25 cellular contexts compared by ENCODE assay signal in genomic region chr12:128549621-128550020, GRCh38.
A peak's percentile ranks its signal among the peaks of the same experiment; 100 is the strongest.
DNase-seq lines count a peak whose midpoint lies in the region; ATAC-seq and TF ChIP-seq lines count a peak whose summit lies in the region.
"Had no signal": no experiment of that assay in that cellular context is flagged by ENCODE, and none has a peak within 500 bp of the region (broad histone marks: within the 10 kb centered on the region; RNA-seq: fewer than 3 reads in every experiment).

No MANE protein-coding gene starts in this region.

- H3K9me3 ChIP-seq in OCI-LY7 (ENCODE audit: low read length) (no peaks in the 10 kb centered on the region), neural progenitor cell (ENCODE audit: low read depth) (no peaks in the 10 kb centered on the region), thyroid gland (no peaks in the 10 kb centered on the region), body of pancreas (no peaks in the 10 kb centered on the region)
- H3K9me3 ChIP-seq: A549; BLaER1 treated with 17β-estradiol and CSF1 and Interleukin-3, amounts not matched to agents 10 nM and 100 nM had no signal

- no TSS peak for BruUV-seq in OCI-LY7 (replicated peaks; lab: Mats Ljungman, UMichigan)

- peak overlapping the region; percentile 53 for H3K27ac Mint-ChIP-seq in neural progenitor cell
- H3K27ac Mint-ChIP-seq: CD4-positive, alpha-beta T cell; T-helper 2 cell treated with Interferon-gamma antibody and Interleukin-4, amounts not matched to agents 5 μg/mL and 100 μg/mL, for 36 hours had no signal

- H3K27me3 Mint-ChIP-seq in neural progenitor cell (ENCODE audit: insufficient read depth, low read depth) = peaks cover 8% of the 10 kb centered on the region

- H3K36me3 Mint-ChIP-seq in neural progenitor cell = peaks cover 22% of the 10 kb centered on the region

- H3K27ac ChIP-seq in OCI-LY7 (ENCODE audit: low read depth, low read length, poor library complexity, severe bottlenecking) (peak overlapping the region; percentile 38), neural progenitor cell (no peak overlapping the region), thyroid gland (no peak overlapping the region), body of pancreas (no peak overlapping the region), foreskin keratinocyte (no peak overlapping the region)
- H3K27ac ChIP-seq: A549; BLaER1 treated with 17β-estradiol and CSF1 and Interleukin-3, amounts not matched to agents 10 nM and 100 nM had no signal

- H3K4me3 ChIP-seq in OCI-LY7 (ENCODE audit: low read depth, low read length, poor library complexity, severe bottlenecking) (peak overlapping the region; percentile 3), neural progenitor cell (no peak overlapping the region), thyroid gland (replicated peaks in 1 of 3) (no peak overlapping the region), body of pancreas (no peak overlapping the region)
- H3K4me3 ChIP-seq: A549; BLaER1 treated with 17β-estradiol and CSF1 and Interleukin-3, amounts not matched to agents 10 nM and 100 nM had no signal

- no peaks in the 10 kb centered on the region for H3K79me2 ChIP-seq in OCI-LY7 (ENCODE audit: insufficient read depth, low read depth, low read length)
- no peaks in the 10 kb centered on the region for H3K79me2 ChIP-seq in neural progenitor cell (ENCODE audit: low read depth)

- H3K9me2 ChIP-seq in OCI-LY7 (ENCODE audit: insufficient read depth, low read length) = no peaks in the 10 kb centered on the region

- intact Hi-C loops in OCI-LY7 (cut with micrococcal nuclease; ENCODE audit: unreplicated experiment) = no loop called here
- intact Hi-C loops in thyroid gland (cut with DNase I) = no loop called here
- intact Hi-C loops in body of pancreas (cut with DNase I) = no loop called here

- no peaks in the 10 kb centered on the region for H3K9me3 Mint-ChIP-seq in neural progenitor cell
- H3K9me3 Mint-ChIP-seq: T-helper 2 cell treated with Interferon-gamma antibody and Interleukin-4, amounts not matched to agents 5 μg/mL and 100 μg/mL, for 36 hours had no signal

- peak overlapping the region; percentile 11 for H3K4me3 Mint-ChIP-seq in neural progenitor cell
- H3K4me3 Mint-ChIP-seq: CD4-positive, alpha-beta T cell; T-helper 2 cell treated with Interferon-gamma antibody and Interleukin-4, amounts not matched to agents 5 μg/mL and 100 μg/mL, for 36 hours had no signal

- ATAC-seq in body of pancreas (no peak), foreskin keratinocyte (no peak)
- ATAC-seq: A549 had no signal

- CTCF ChIA-PET in OCI-LY7 (lab: Charles Lee; ENCODE audit: unreplicated experiment) = no interaction called here

- WGBS in thyroid gland, 2 donors = 51 to 68% methylated on average over 10 of the region's 10 CpGs
- WGBS in body of pancreas, 2 donors = 57 to 70% methylated on average over 10 of the region's 10 CpGs

- H3K27me3 ChIP-seq in neural progenitor cell (peaks cover 29% of the 10 kb centered on the region), thyroid gland (no peaks in the 10 kb centered on the region), body of pancreas (no peaks in the 10 kb centered on the region), foreskin keratinocyte (no peaks in the 10 kb centered on the region)
- H3K27me3 ChIP-seq: BLaER1 treated with 17β-estradiol and CSF1 and Interleukin-3, amounts not matched to agents 10 nM and 100 nM had no signal

- H4K20me1 ChIP-seq in OCI-LY7 (ENCODE audit: insufficient read depth, low read length) = no peaks in the 10 kb centered on the region
- H4K20me1 ChIP-seq in neural progenitor cell (ENCODE audit: low read depth) = peaks cover 3% of the 10 kb centered on the region
- H4K20me1 ChIP-seq: BLaER1 treated with 17β-estradiol and CSF1 and Interleukin-3, amounts not matched to agents 10 nM and 100 nM had no signal

- H3F3A ChIP-seq in neural progenitor cell (ENCODE audit: low read depth) = no peaks in the 10 kb centered on the region

- POLR2A ChIA-PET in OCI-LY7 (lab: Charles Lee) = interaction anchor here (1.5 kb wide), 1 partner anchor 239 kb away, joined by 3 read pairs; no protein-coding TSS in a partner anchor

- H3K36me3 ChIP-seq in OCI-LY7 (ENCODE audit: insufficient read depth, low read length) (no peaks in the 10 kb centered on the region), neural progenitor cell (no peaks in the 10 kb centered on the region), thyroid gland (no peaks in the 10 kb centered on the region), body of pancreas (replicated peaks in 1 of 2; ENCODE audit: insufficient read depth in 1 of 2, low read depth in 2 of 2) (no peaks in the 10 kb centered on the region)
- H3K36me3 ChIP-seq: BLaER1 treated with 17β-estradiol and CSF1 and Interleukin-3, amounts not matched to agents 10 nM and 100 nM had no signal

- H2AFZ ChIP-seq in OCI-LY7 (ENCODE audit: low read length) (peak overlapping the region; percentile 20; the same call in 1 of the 2 replicates), neural progenitor cell (replicated peaks) (no peak overlapping the region)

- H3K9ac ChIP-seq in neural progenitor cell = no peak overlapping the region
- H3K9ac ChIP-seq: BLaER1 treated with 17β-estradiol and CSF1 and Interleukin-3, amounts not matched to agents 10 nM and 100 nM had no signal

- H3K4me2 ChIP-seq in OCI-LY7 (ENCODE audit: low read length) (peak overlapping the region; percentile 74), neural progenitor cell (no peak overlapping the region)
- H3K4me2 ChIP-seq: A549; BLaER1 treated with 17β-estradiol and CSF1 and Interleukin-3, amounts not matched to agents 10 nM and 100 nM had no signal

- TF ChIP-seq CTCF in OCI-LY7 (conservative IDR thresholded peaks at IDR 0.05; ENCODE audit: low read length) (no peak), neural progenitor cell (IDR thresholded peaks at IDR 0.05) (no peak), thyroid gland (IDR thresholded peaks at IDR 0.05) (no peak), body of pancreas (IDR thresholded peaks at IDR 0.05) (no peak), foreskin keratinocyte (conservative IDR thresholded peaks at IDR 0.05) (no peak)

- DNase-seq in DMS79 treated with DMSO at 0.1 percent for 48 hours (lab: John Stamatoyannopoulos, UW) (peak; percentile 78), NCI-H524 treated with DMSO at 0.1 percent for 48 hours (lab: John Stamatoyannopoulos, UW) (peak; percentile 87), OCI-LY7 (ENCODE audit: low spot score) (peak; percentile 71), neural progenitor cell (ENCODE audit: low spot score) (peak; percentile 10), thyroid gland (no peak), body of pancreas (no peak), foreskin keratinocyte (no peak)
- DNase-seq: AML-193; CD4-positive, alpha-beta T cell; DMS 273 treated with DMSO at 0.1 percent for 48 hours; IMR-90; KG1; MM.1S; NCI-H1092; NCI-H1436; NCI-H187; NCI-H446 treated with DMSO at 0.1 percent for 48 hours; NCI-H748 treated with DMSO at 0.1 percent for 48 hours; NK-92 treated with Interleukin-12 subunit alpha and Interleukin-12 subunit beta, amount 100 ng/mL, for 24 hours; Right ventricle myocardium superior; RPMI8226; T-helper 1 cell had no signal

- H3K4me1 Mint-ChIP-seq in neural progenitor cell = peaks cover 44% of the 10 kb centered on the region

- no peak for TF ChIP-seq POLR2A in thyroid gland (IDR thresholded peaks at IDR 0.05)
- TF ChIP-seq POLR2A in body of pancreas (IDR thresholded peaks at IDR 0.05) = no peak

- H3K4me1 ChIP-seq in OCI-LY7 (ENCODE audit: insufficient read depth, low read length, poor library complexity, severe bottlenecking) = peaks cover 38% of the 10 kb centered on the region
- H3K4me1 ChIP-seq in neural progenitor cell = peaks cover 19% of the 10 kb centered on the region
- no peaks in the 10 kb centered on the region for H3K4me1 ChIP-seq in thyroid gland
- H3K4me1 ChIP-seq in body of pancreas = no peaks in the 10 kb centered on the region
- H3K4me1 ChIP-seq in foreskin keratinocyte = no peaks in the 10 kb centered on the region
- H3K4me1 ChIP-seq: A549 had no signal

Comparison
In these comparisons a context has a peak if more than half of its experiments do, and no peak if none do; other contexts are left out.
1. DNase-seq: peak in DMS79 treated with DMSO at 0.1 percent for 48 hours (single experiment), NCI-H524 treated with DMSO at 0.1 percent for 48 hours (single experiment), OCI-LY7 (single experiment) and neural progenitor cell (single experiment); none in thyroid gland (0 of 2), body of pancreas (0 of 4) and foreskin keratinocyte (0 of 2).